In the genomic region with DNA sequence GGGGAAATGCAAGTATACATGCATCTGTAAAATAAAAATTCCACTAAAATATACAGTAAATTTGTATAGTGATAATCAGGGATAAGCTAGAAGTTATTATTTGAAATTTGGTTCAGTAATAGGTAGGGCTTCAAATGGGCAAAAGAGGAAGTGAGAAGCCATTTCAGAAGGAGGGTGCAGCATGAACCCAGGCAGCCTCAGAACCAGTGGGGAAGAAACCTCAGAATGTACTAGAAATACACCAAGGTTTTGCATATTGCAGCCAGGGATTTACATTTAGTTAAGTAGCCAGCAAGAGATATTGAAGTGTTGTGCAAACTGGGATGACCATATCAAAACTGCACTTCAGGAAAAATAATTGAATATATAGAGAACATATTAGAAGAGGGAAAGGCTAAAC, we compare ENCODE assay signal across 8 cellular contexts.
DNase-seq lines count a peak whose midpoint lies in the region; ATAC-seq, FAIRE-seq and TF ChIP-seq lines count a peak whose summit lies in the region.

No MANE protein-coding gene starts in this region.

- peaks cover 6 to 10% (median 8%) of the 10 kb centered on the region in 3 donors for H3K27me3 Mint-ChIP-seq in naive B cell

- no peak for TF ChIP-seq CTCF in GM20000 (IDR thresholded peaks at IDR 0.05; ENCODE audit: extremely low read depth, missing control alignments)

- no peak for TF ChIP-seq POLR2A in H54 (IDR thresholded peaks at IDR 0.05; ENCODE audit: low read depth, low read length)

- H3K4me3 Mint-ChIP-seq in naive B cell = peak overlapping the region in 7 of 8 donors; percentile 5 to 82 (median 58)

- H3K36me3 Mint-ChIP-seq in naive B cell = peaks cover 0 to 20% of the 10 kb centered on the region in 2 donors

- DNase-seq in GM19239 (ENCODE audit: insufficient read length, low spot score) (no peak), naive B cell (peak; percentile 56), GM20000 (ENCODE audit: low spot score) (no peak), H54 (ENCODE audit: insufficient read length, low spot score) (no peak), anterior cingulate cortex (lab: John Stamatoyannopoulos, UW) (no peak), D341Med (ENCODE audit: low spot score) (no peak)

- H3K9me3 Mint-ChIP-seq in naive B cell = peaks cover 0 to 10% (median 5%) of the 10 kb centered on the region in 7 donors

- ATAC-seq in HG02610 (IDR thresholded peaks at IDR 0.05; ENCODE audit: unreplicated experiment) = peak; percentile 83
- ATAC-seq in HG03354 (IDR thresholded peaks at IDR 0.05; ENCODE audit: poor library complexity, severe bottlenecking, unreplicated experiment) = peak; percentile 87
- peak; percentile 99 to 100 for ATAC-seq in naive B cell (ENCODE audit: low read depth in 2 of 2)

- H3K4me1 Mint-ChIP-seq in naive B cell = peaks cover 16 to 33% (median 27%) of the 10 kb centered on the region in 3 donors

- FAIRE-seq in GM19239 (lab: Jason Lieb, UNC) = peak; percentile 72
- FAIRE-seq in H54 (lab: Jason Lieb, UNC) = no peak

- H3K27ac Mint-ChIP-seq in naive B cell = peak overlapping the region in 3 of 6 donors; percentile 0 to 69 (median 62)
